In the genomic region with DNA sequence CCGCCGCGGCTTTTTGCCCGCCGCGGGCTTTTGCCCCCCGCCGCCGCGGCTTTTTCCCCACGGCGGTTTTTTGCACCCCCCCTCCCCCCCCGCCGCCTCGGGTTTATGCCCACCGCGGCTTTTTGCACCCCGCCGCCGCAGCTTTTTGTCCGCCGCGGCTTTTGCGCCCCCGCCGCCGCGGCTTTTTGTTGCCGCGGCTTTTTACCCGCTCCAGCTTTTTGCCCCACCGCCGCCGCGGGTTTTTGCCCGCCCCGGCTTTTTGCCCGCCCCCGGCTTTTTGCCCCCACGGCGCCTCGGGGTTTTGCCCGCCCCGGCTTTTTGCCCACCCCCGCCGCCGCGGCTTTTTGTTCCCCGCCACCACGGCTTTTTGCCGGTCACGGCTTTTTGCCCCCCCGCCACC, we compare ENCODE assay signal across 7 cellular contexts.
DNase-seq lines count a peak whose midpoint lies in the region; ATAC-seq and TF ChIP-seq lines count a peak whose summit lies in the region.
"Not testable (repeated sequence)": the region's sequence is repeated elsewhere in the genome, so short reads cannot be mapped to it uniquely, and the experiment has no call there.

No MANE protein-coding gene starts in this region.

- H3K9me3 ChIP-seq in heart left ventricle; mesodermal cell (ENCODE audit: control insufficient read depth, low read length): not testable (repeated sequence)

- not testable (repeated sequence) for H3K4me1 Mint-ChIP-seq in CD14-positive monocyte

- peaks cover 5 to 12% (median 8%) of the 10 kb centered on the region in 3 donors for H3K27me3 Mint-ChIP-seq in CD14-positive monocyte (ENCODE audit: low read depth in 3 of 3)

- H3K27ac Mint-ChIP-seq in CD14-positive monocyte = not testable (repeated sequence)

- peak overlapping the region in 1 of 2 donors; percentile 54 for H3K4me3 Mint-ChIP-seq in CD14-positive monocyte

- H3K4me3 ChIP-seq in WI38 (ENCODE audit: low read depth, low read length) (peak overlapping the region; percentile 55), coronary artery (peak overlapping the region; percentile 63), heart left ventricle (peak overlapping the region in 9 of 12 donors; percentile 23 to 73 (median 49)), mesodermal cell (ENCODE audit: extremely low read depth, insufficient read depth, low read length, poor library complexity, severe bottlenecking) (peak overlapping the region; percentile 52)

- not testable (repeated sequence) for ATAC-seq in heart left ventricle

- H3K9me3 Mint-ChIP-seq in CD14-positive monocyte = not testable (repeated sequence)

- H3K27me3 ChIP-seq in heart left ventricle = not testable (repeated sequence)

- intact Hi-C loops in CD14-positive monocyte (cut with micrococcal nuclease); heart left ventricle (cut with DNase I): not testable (repeated sequence)

- TF ChIP-seq POLR2A in heart left ventricle (IDR thresholded peaks at IDR 0.05) = not testable (repeated sequence)

- peak; percentile 8 for DNase-seq in CD14-positive monocyte (ENCODE audit: low spot score)
- DNase-seq in activated gamma-delta T cell treated with Interleukin-2 at 50 U/mL for 16 hours = peak; percentile 8
- not testable (repeated sequence) for DNase-seq in coronary artery (ENCODE audit: low spot score)
- DNase-seq in heart left ventricle = peak in 2 of 5 donors; percentile 7 to 18
- peak; percentile 6 for DNase-seq in stimulated activated CD4-positive, alpha-beta T cell treated with anti-CD3 and anti-CD28 coated beads, Interleukin-15, amount 100 ng/mL, for 24 hours

- not testable (repeated sequence) for H3K36me3 Mint-ChIP-seq in CD14-positive monocyte

- not testable (repeated sequence) for H3K4me1 ChIP-seq in heart left ventricle; mesodermal cell (ENCODE audit: control insufficient read depth, insufficient read depth, low read length, poor library complexity, severe bottlenecking)

- H3K36me3 ChIP-seq in heart left ventricle; mesodermal cell (ENCODE audit: control insufficient read depth, insufficient read depth, low read length): not testable (repeated sequence)

- H3K27ac ChIP-seq in coronary artery; heart left ventricle; mesodermal cell (ENCODE audit: low read depth, low read length, severe bottlenecking): not testable (repeated sequence)

- WGBS in heart left ventricle, 4 donors = 1 to 4% (median 2%) methylated on average over 37 to 53 of the region's 53 CpGs; no CpG with 5 or more reads in 1 of the 4 donors
- 0% methylated on average over 20 of the region's 53 CpGs; no CpG with 5 or more reads in 1 of the 2 experiments for WGBS in mesodermal cell (ENCODE audit: insufficient coverage in 2 of 2), 2 experiments

- not testable (repeated sequence) for TF ChIP-seq CTCF in CD14-positive monocyte (IDR thresholded peaks at IDR 0.05); WI38 (IDR thresholded peaks at IDR 0.05; ENCODE audit: low read depth, low read length); coronary artery (IDR thresholded peaks at IDR 0.05); heart left ventricle (IDR thresholded peaks at IDR 0.05)
